Comparison of ENCODE assay signal across 1 cellular context in genomic region chr14:105069554-105069886, GRCh38.
TF ChIP-seq lines count a peak whose summit lies in the region.

No MANE protein-coding gene starts in this region.

TF ChIP-seq in HCT116, 20 proteins besides CTCF, POLR2A, EP300 and RAD21 (continued from another document):
- no peak for TF ChIP-seq CBX3 (IDR thresholded peaks at IDR 0.05; ENCODE audit: low read depth)
